16 cellular contexts compared by ENCODE assay signal in genomic region chr1:175287849-175288248, GRCh38.
DNase-seq lines count a peak whose midpoint lies in the region; ATAC-seq and TF ChIP-seq lines count a peak whose summit lies in the region.
"Had no signal": no experiment of that assay in that cellular context is flagged by ENCODE, and none has a peak within 500 bp of the region (broad histone marks: within the 10 kb centered on the region; RNA-seq: fewer than 3 reads in every experiment).

No MANE protein-coding gene starts in this region.

- H3K4me3 ChIP-seq in HCT116 (replicated peaks in 1 of 2; ENCODE audit: low read depth in 1 of 2, low read length in 2 of 2), result no peak overlapping the region
- no peak overlapping the region for H3K4me3 ChIP-seq in neural progenitor cell
- H3K4me3 ChIP-seq: coronary artery, spleen had no signal

- BruUV-seq in HCT116 (replicated peaks; lab: Mats Ljungman, UMichigan), result no TSS peak

- peaks cover 12% of the 10 kb centered on the region for H3K27me3 Mint-ChIP-seq in T-helper 2 cell treated with Interferon-gamma antibody and Interleukin-4, amounts not matched to agents 5 μg/mL and 100 μg/mL, for 36 hours (ENCODE audit: low read depth)
- peaks cover 2% of the 10 kb centered on the region for H3K27me3 Mint-ChIP-seq in neural progenitor cell (ENCODE audit: insufficient read depth, low read depth)

- DNase-seq in T-helper 2 cell treated with Interferon-gamma antibody and Interleukin-4, amounts not matched to agents 5 μg/mL and 100 μg/mL, for 36 hours (ENCODE audit: low spot score), result no peak
- DNase-seq in T-helper 2 cell, result no peak
- DNase-seq in HCT116 (ENCODE audit: low read depth, low spot score), result no peak
- DNase-seq in neural progenitor cell (ENCODE audit: low spot score), result no peak
- no peak for DNase-seq in activated naive CD4-positive, alpha-beta T cell treated with Interleukin-2 at 50 U/mL for 16 hours
- DNase-seq in central memory CD4-positive, alpha-beta T cell, result no peak
- DNase-seq: 8988T; activated CD4-positive, CD25-positive, alpha-beta regulatory T cell; DMS 273 treated with DMSO at 0.1 percent for 48 hours; KBM-7; spleen had no signal

- H3K9me3 ChIP-seq in HCT116 (ENCODE audit: control insufficient read depth in 1 of 2, insufficient read depth in 1 of 2, low read depth in 1 of 2, low read length in 2 of 2) (no peaks in the 10 kb centered on the region), neural progenitor cell (ENCODE audit: low read depth) (no peaks in the 10 kb centered on the region)

- H3K4me2 ChIP-seq in HCT116 (ENCODE audit: low read length) (no peak overlapping the region), neural progenitor cell (no peak overlapping the region)

- H2AFZ ChIP-seq in HCT116 (ENCODE audit: low read depth, low read length, poor library complexity, severe bottlenecking) (peak overlapping the region; percentile 24), neural progenitor cell (replicated peaks) (peak overlapping the region; percentile 57)

- TF ChIP-seq RAD21 in HCT116 (IDR thresholded peaks at IDR 0.05; ENCODE audit: low read depth), result no peak

- CTCF ChIA-PET in HCT116 (lab: Charles Lee), result no interaction called here

- no peaks in the 10 kb centered on the region for H3K36me3 Mint-ChIP-seq in T-helper 2 cell treated with Interferon-gamma antibody and Interleukin-4, amounts not matched to agents 5 μg/mL and 100 μg/mL, for 36 hours (ENCODE audit: low read depth)
- H3K36me3 Mint-ChIP-seq in neural progenitor cell, result no peaks in the 10 kb centered on the region
- H3K36me3 Mint-ChIP-seq: activated naive CD4-positive, alpha-beta T cell treated with anti-CD3 and anti-CD28 coated beads, Interleukin-2, amount 50 U/mL, for 24 hours had no signal

- no peaks in the 10 kb centered on the region for H3K4me1 ChIP-seq in HCT116 (ENCODE audit: control insufficient read depth in 1 of 2, insufficient read depth in 2 of 2, low read length in 2 of 2)
- H3K4me1 ChIP-seq in neural progenitor cell, result no peaks in the 10 kb centered on the region

- ATAC-seq in HCT116 (no peak), HG03442 (IDR thresholded peaks at IDR 0.05; ENCODE audit: unreplicated experiment) (peak; percentile 43), HG02571 (IDR thresholded peaks at IDR 0.05; ENCODE audit: unreplicated experiment) (no peak)
- ATAC-seq: natural killer cell treated with Interleukin-12 subunit alpha and Interleukin-12 subunit beta and Interleukin-15 and Interleukin-18, amount 100 ng/mL, for 72 hours had no signal

- RAD21 ChIA-PET in HCT116 (lab: Charles Lee; ENCODE audit: low non-redundant PET in 1 of 2, low total read pairs in 2 of 2, uncharacterized antibody in 2 of 2, unreplicated experiment in 2 of 2), result no interaction called here

- intact Hi-C loops in HCT116 (cut with micrococcal nuclease), result no loop called here

- no peak for TF ChIP-seq POLR2A in HCT116 (IDR thresholded peaks at IDR 0.05; ENCODE audit: borderline replicate concordance, extremely low read depth, insufficient read depth, insufficient read length)

- H3K79me2 ChIP-seq in HCT116 (ENCODE audit: insufficient read depth, low read length) (no peaks in the 10 kb centered on the region), neural progenitor cell (ENCODE audit: low read depth) (no peaks in the 10 kb centered on the region)

- H3K27ac ChIP-seq in HCT116 (ENCODE audit: low read depth, low read length), result no peak overlapping the region
- H3K27ac ChIP-seq in neural progenitor cell, result no peak overlapping the region
- H3K27ac ChIP-seq: coronary artery had no signal

- H3K4me1 Mint-ChIP-seq in T-helper 2 cell treated with Interferon-gamma antibody and Interleukin-4, amounts not matched to agents 5 μg/mL and 100 μg/mL, for 36 hours (ENCODE audit: low read depth), result peaks cover 12% of the 10 kb centered on the region
- no peaks in the 10 kb centered on the region for H3K4me1 Mint-ChIP-seq in neural progenitor cell

- H3K4me3 Mint-ChIP-seq in T-helper 2 cell treated with Interferon-gamma antibody and Interleukin-4, amounts not matched to agents 5 μg/mL and 100 μg/mL, for 36 hours, result peak overlapping the region; percentile 34
- no peak overlapping the region for H3K4me3 Mint-ChIP-seq in neural progenitor cell
- H3K4me3 Mint-ChIP-seq: activated naive CD4-positive, alpha-beta T cell treated with anti-CD3 and anti-CD28 coated beads, Interleukin-2, amount 50 U/mL, for 24 hours; natural killer cell treated with Interleukin-12 subunit alpha and Interleukin-12 subunit beta and Interleukin-15 and Interleukin-18, amount 100 ng/mL, for 72 hours had no signal

- no peaks in the 10 kb centered on the region for H3K27me3 ChIP-seq in HCT116 (ENCODE audit: insufficient read depth, low read length)
- no peaks in the 10 kb centered on the region for H3K27me3 ChIP-seq in neural progenitor cell
- H3K27me3 ChIP-seq: spleen had no signal

- H3F3A ChIP-seq in neural progenitor cell (ENCODE audit: low read depth), result no peaks in the 10 kb centered on the region

- peaks cover 15% of the 10 kb centered on the region for H3K9me3 Mint-ChIP-seq in T-helper 2 cell treated with Interferon-gamma antibody and Interleukin-4, amounts not matched to agents 5 μg/mL and 100 μg/mL, for 36 hours
- peaks cover 9% of the 10 kb centered on the region for H3K9me3 Mint-ChIP-seq in neural progenitor cell
- H3K9me3 Mint-ChIP-seq: activated naive CD4-positive, alpha-beta T cell treated with anti-CD3 and anti-CD28 coated beads, Interleukin-2, amount 50 U/mL, for 24 hours; natural killer cell treated with Interleukin-12 subunit alpha and Interleukin-12 subunit beta and Interleukin-15 and Interleukin-18, amount 100 ng/mL, for 72 hours had no signal

- no peak overlapping the region for H3K9ac ChIP-seq in HCT116 (ENCODE audit: low read length)
- no peak overlapping the region for H3K9ac ChIP-seq in neural progenitor cell

- no peaks in the 10 kb centered on the region for H3K9me2 ChIP-seq in HCT116 (ENCODE audit: insufficient read depth)

- peak overlapping the region; percentile 38 for H3K27ac Mint-ChIP-seq in T-helper 2 cell treated with Interferon-gamma antibody and Interleukin-4, amounts not matched to agents 5 μg/mL and 100 μg/mL, for 36 hours
- H3K27ac Mint-ChIP-seq in neural progenitor cell, result no peak overlapping the region
- H3K27ac Mint-ChIP-seq: natural killer cell treated with Interleukin-12 subunit alpha and Interleukin-12 subunit beta and Interleukin-15 and Interleukin-18, amount 100 ng/mL, for 72 hours had no signal

- TF ChIP-seq CTCF in HCT116 (IDR thresholded peaks at IDR 0.05 in 2 of 3, conservative IDR thresholded peaks at IDR 0.05 in 1 of 3; ENCODE audit: borderline replicate concordance in 1 of 3, insufficient read depth in 1 of 3, low read depth in 2 of 3, low read length in 2 of 3) (no peak), neural progenitor cell (IDR thresholded peaks at IDR 0.05) (no peak)

- POLR2A ChIA-PET in HCT116 (lab: Charles Lee), result no interaction called here

- H4K20me1 ChIP-seq in HCT116 (ENCODE audit: insufficient read depth) (no peaks in the 10 kb centered on the region), neural progenitor cell (ENCODE audit: low read depth) (no peaks in the 10 kb centered on the region)

- H3K36me3 ChIP-seq in HCT116 (ENCODE audit: control insufficient read depth in 1 of 2, insufficient read depth in 2 of 2, low read length in 2 of 2) (no peaks in the 10 kb centered on the region), neural progenitor cell (no peaks in the 10 kb centered on the region)
- H3K36me3 ChIP-seq: spleen had no signal

TF ChIP-seq in HCT116, 20 proteins besides CTCF, POLR2A, EP300 and RAD21:
- TF ChIP-seq CEBPB (IDR thresholded peaks at IDR 0.05; ENCODE audit: low read depth) (no peak), JUND (IDR thresholded peaks at IDR 0.05) (no peak)
